In genomic region chr10:123836418-123837145, GRCh38 we compare ENCODE assay signal across 24 cellular contexts. TPM values are rescaled to one million over a fixed set of nuclear protein-coding genes. Genes with fewer than 3 reads are reported as not detected.
"Had no signal": no experiment of that assay in that cellular context is flagged by ENCODE, and none has a peak within 500 bp of the region (broad histone marks: within the 10 kb centered on the region; RNA-seq: fewer than 3 reads in every experiment).

No MANE protein-coding gene starts in this region.

- H3K79me2 ChIP-seq: parathyroid adenoma had no signal

- H2AFZ ChIP-seq: neural progenitor cell, parathyroid adenoma had no signal

- H3K4me3 ChIP-seq: coronary artery, gastrocnemius medialis, left ventricle myocardium inferior, lower lobe of right lung, neural progenitor cell, psoas muscle, thoracic aorta, uterus had no signal

- H3K36me3 ChIP-seq: gastrocnemius medialis, left ventricle myocardium inferior, lower lobe of right lung, neural progenitor cell, thoracic aorta, uterus had no signal

- H3K9me3 ChIP-seq: gastrocnemius medialis, left ventricle myocardium inferior, lower lobe of right lung, psoas muscle, thoracic aorta, uterus had no signal

- FAIRE-seq: keratinocyte, small intestine had no signal

- DNase-seq: caudate nucleus; effector CD4-positive, alpha-beta T cell; gastrocnemius medialis; glutamatergic neuron; immature natural killer cell; left cardiac atrium; left ventricle myocardium inferior; lower lobe of right lung; midbrain; occipital lobe; psoas muscle; small intestine; stimulated activated CD4-positive, alpha-beta T cell treated with anti-CD3 and anti-CD28 coated beads, Interleukin-12 subunit alpha, Interleukin-12 subunit beta, amount 100 ng/mL, for 4 hours; substantia nigra; trophoblast cell; uterus had no signal

- H3K27ac ChIP-seq: gastrocnemius medialis, left ventricle myocardium inferior, lower lobe of right lung, neural progenitor cell, parathyroid adenoma, psoas muscle, uterus had no signal

- H3K4me2 ChIP-seq: neural progenitor cell had no signal

- ATAC-seq: gastrocnemius medialis, left cardiac atrium, lower lobe of right lung, psoas muscle had no signal

- H3K9me3 Mint-ChIP-seq: immature natural killer cell; natural killer cell treated with Interleukin-12 subunit alpha and Interleukin-12 subunit beta and Interleukin-15 and Interleukin-18, amount 100 ng/mL, for 72 hours; neural progenitor cell; stimulated activated naive CD8-positive, alpha-beta T cell treated with anti-CD3 and anti-CD28 coated beads, Interleukin-15, Interleukin-2, amounts not matched to agents 100 ng/mL and 50 ng/mL, for 24 hours had no signal

- H3K4me1 ChIP-seq: gastrocnemius medialis, left ventricle myocardium inferior, lower lobe of right lung, neural progenitor cell, parathyroid adenoma, psoas muscle, uterus had no signal

- H3K27ac Mint-ChIP-seq: immature natural killer cell; memory B cell; natural killer cell treated with Interleukin-12 subunit alpha and Interleukin-12 subunit beta and Interleukin-15 and Interleukin-18, amount 100 ng/mL, for 72 hours; neural progenitor cell; stimulated activated naive CD8-positive, alpha-beta T cell treated with anti-CD3 and anti-CD28 coated beads, Interleukin-15, Interleukin-2, amounts not matched to agents 100 ng/mL and 50 ng/mL, for 24 hours had no signal

- H3K36me3 Mint-ChIP-seq: immature natural killer cell; memory B cell; natural killer cell treated with Interleukin-12 subunit alpha and Interleukin-12 subunit beta and Interleukin-15 and Interleukin-18, amount 100 ng/mL, for 72 hours; neural progenitor cell had no signal

- H3K9ac ChIP-seq: neural progenitor cell, parathyroid adenoma had no signal

- H3K4me3 Mint-ChIP-seq: immature natural killer cell; memory B cell; natural killer cell treated with Interleukin-12 subunit alpha and Interleukin-12 subunit beta and Interleukin-15 and Interleukin-18, amount 100 ng/mL, for 72 hours; neural progenitor cell; stimulated activated naive CD8-positive, alpha-beta T cell treated with anti-CD3 and anti-CD28 coated beads, Interleukin-15, Interleukin-2, amounts not matched to agents 100 ng/mL and 50 ng/mL, for 24 hours had no signal

- H3K27me3 ChIP-seq: gastrocnemius medialis, neural progenitor cell, uterus had no signal

- H3K4me1 Mint-ChIP-seq: memory B cell had no signal

RNA-seq across cellular contexts. Expression of gene CPXM2, which starts 55.0 kb away (rescaled TPM):
- total RNA-seq: natural killer cell treated with Interleukin-12 subunit alpha and Interleukin-12 subunit beta and Interleukin-15 and Interleukin-18, amount 100 ng/mL, for 72 hours had no signal
- polyA plus RNA-seq: immature natural killer cell had no signal
